ENCODE assay signal across 14 cellular contexts in genomic region chr14:63205281-63205575, GRCh38. TPM values are rescaled to one million over a fixed set of nuclear protein-coding genes. Genes with fewer than 3 reads are reported as not detected.
DNase-seq lines count a peak whose midpoint lies in the region; ATAC-seq and TF ChIP-seq lines count a peak whose summit lies in the region.
"Had no signal": no experiment of that assay in that cellular context is flagged by ENCODE, and none has a peak within 500 bp of the region (broad histone marks: within the 10 kb centered on the region; RNA-seq: fewer than 3 reads in every experiment).

No MANE protein-coding gene starts in this region.

- H3K36me3 ChIP-seq in mammary epithelial cell (ENCODE audit: insufficient read depth, low read length) (no peaks in the 10 kb centered on the region), left lung (no peaks in the 10 kb centered on the region), smooth muscle cell (ENCODE audit: low read depth) (no peaks in the 10 kb centered on the region)

- no peaks in the 10 kb centered on the region for H3K9me3 Mint-ChIP-seq in CD4-positive, alpha-beta T cell
- H3K9me3 Mint-ChIP-seq: activated B cell treated with CpG ODN at 0.5 μM for 24 hours had no signal

- H3K36me3 Mint-ChIP-seq in CD4-positive, alpha-beta T cell (ENCODE audit: low read depth), result no peaks in the 10 kb centered on the region

- H3K79me2 ChIP-seq in mammary epithelial cell (ENCODE audit: insufficient read depth, low read length) (no peaks in the 10 kb centered on the region), smooth muscle cell (ENCODE audit: low read depth) (no peaks in the 10 kb centered on the region)

- H3K27me3 Mint-ChIP-seq in CD4-positive, alpha-beta T cell, result peaks cover 14% of the 10 kb centered on the region

- no peaks in the 10 kb centered on the region for H3K4me1 Mint-ChIP-seq in CD4-positive, alpha-beta T cell (ENCODE audit: low read depth)
- H3K4me1 Mint-ChIP-seq: activated B cell treated with CpG ODN at 0.5 μM for 24 hours had no signal

- H3K4me3 Mint-ChIP-seq in CD4-positive, alpha-beta T cell, result no peak overlapping the region
- H3K4me3 Mint-ChIP-seq: activated B cell treated with CpG ODN at 0.5 μM for 24 hours had no signal

- H3F3A ChIP-seq in smooth muscle cell (ENCODE audit: low read depth), result peaks cover 20% of the 10 kb centered on the region

- H3K27me3 ChIP-seq in mammary epithelial cell (ENCODE audit: insufficient read depth, low read length), result no peaks in the 10 kb centered on the region
- peaks cover 0 to 10% of the 10 kb centered on the region in 2 donors for H3K27me3 ChIP-seq in left lung
- H3K27me3 ChIP-seq in smooth muscle cell (ENCODE audit: low read depth), result no peaks in the 10 kb centered on the region
- peaks cover 13% of the 10 kb centered on the region for H3K27me3 ChIP-seq in CD4-positive, alpha-beta T cell (ENCODE audit: control insufficient read depth, insufficient read depth, low read length)

- no peak for TF ChIP-seq CTCF in mammary epithelial cell (conservative IDR thresholded peaks at IDR 0.05 in 1 of 2, IDR thresholded peaks at IDR 0.05 in 1 of 2; ENCODE audit: extremely low read depth in 1 of 2, insufficient read depth in 1 of 2, low read depth in 1 of 2, low read length in 2 of 2)
- no peak for TF ChIP-seq CTCF in left lung (IDR thresholded peaks at IDR 0.05)
- no peak for TF ChIP-seq CTCF in smooth muscle cell (IDR thresholded peaks at IDR 0.05; ENCODE audit: borderline replicate concordance, insufficient read depth, poor library complexity, severe bottlenecking)
- TF ChIP-seq CTCF in CD4-positive, alpha-beta T cell (IDR thresholded peaks at IDR 0.05), result no peak

- BruUV-seq in mammary epithelial cell (replicated peaks; lab: Mats Ljungman, UMichigan), result no TSS peak

- CTCF ChIA-PET in mammary epithelial cell (lab: Charles Lee; ENCODE audit: low non-redundant PET), result no interaction called here
- CTCF ChIA-PET in CD4-positive, alpha-beta T cell (lab: Charles Lee), result no interaction called here

- H3K27ac Mint-ChIP-seq in CD4-positive, alpha-beta T cell, result no peak overlapping the region
- H3K27ac Mint-ChIP-seq: activated B cell treated with CpG ODN at 0.5 μM for 24 hours had no signal

- in situ Hi-C loops in mammary epithelial cell (cut with MboI; ENCODE audit: low sequenced_read_pairs in 2 of 2), result no loop called here

- POLR2A ChIA-PET in CD4-positive, alpha-beta T cell (lab: Charles Lee), result no interaction called here

- dilution Hi-C loops in mammary epithelial cell (cut with HindIII; ENCODE audit: low sequenced_read_pairs), result no loop called here

- H2AFZ ChIP-seq in mammary epithelial cell (ENCODE audit: low read depth, low read length) (peak overlapping the region; percentile 93), smooth muscle cell (ENCODE audit: low read depth) (peak overlapping the region; percentile 96)

- H3K27ac ChIP-seq in mammary epithelial cell (ENCODE audit: insufficient read depth, low read depth, low read length), result peak overlapping the region; percentile 86
- peak overlapping the region; percentile 79 to 90 for H3K27ac ChIP-seq in left lung
- peak overlapping the region; percentile 89 for H3K27ac ChIP-seq in smooth muscle cell (ENCODE audit: low read depth)
- no peak overlapping the region for H3K27ac ChIP-seq in CD4-positive, alpha-beta T cell (ENCODE audit: low read depth, low read length)
- H3K27ac ChIP-seq: C4-2B had no signal

- H3K9me3 ChIP-seq in mammary epithelial cell (replicated peaks; ENCODE audit: insufficient read depth, low read length), result no peaks in the 10 kb centered on the region
- H3K9me3 ChIP-seq in left lung, result no peaks in the 10 kb centered on the region
- H3K9me3 ChIP-seq in smooth muscle cell (replicated peaks; ENCODE audit: low read depth), result no peaks in the 10 kb centered on the region
- H3K9me3 ChIP-seq in CD4-positive, alpha-beta T cell (ENCODE audit: control insufficient read depth, low read length), result no peaks in the 10 kb centered on the region

- 19% methylated on average over 3 of the region's 3 CpGs for WGBS in mammary epithelial cell (ENCODE audit: low coverage, missing lambda C conversion rate)
- whole genome bisulfite sequencing in smooth muscle cell (ENCODE audit: low lambda C conversion rate), result 93% methylated on average over 3 of the region's 3 CpGs

- ATAC-seq in left lung (no peak), esophagus mucosa (no peak)
- no peak for ATAC-seq in CD4-positive, alpha-beta T cell (ENCODE audit: poor library complexity)

- H3K4me3 ChIP-seq in mammary epithelial cell (replicated peaks in 1 of 3; ENCODE audit: insufficient read depth in 1 of 3, low read depth in 2 of 3, low read length in 3 of 3), result peak overlapping the region; percentile 33 to 41 (median 36)
- peak overlapping the region; percentile 32 to 38 for H3K4me3 ChIP-seq in left lung
- H3K4me3 ChIP-seq in smooth muscle cell, result peak overlapping the region; percentile 44

- H3K4me2 ChIP-seq in mammary epithelial cell (ENCODE audit: insufficient read depth, low read depth, low read length), result peak overlapping the region; percentile 81
- H3K4me2 ChIP-seq in smooth muscle cell, result peak overlapping the region; percentile 85

- intact Hi-C loops in mammary epithelial cell (cut with micrococcal nuclease) (no loop called here), left lung (cut with DNase I) (no loop called here)
- intact Hi-C loops in CD4-positive, alpha-beta T cell (cut with DNase I, micrococcal nuclease), result no loop called here

- H3K9ac ChIP-seq in mammary epithelial cell (ENCODE audit: insufficient read depth, low read length), result peak overlapping the region; percentile 76
- H3K9ac ChIP-seq in smooth muscle cell (ENCODE audit: low read depth), result no peak overlapping the region

- H3K4me1 ChIP-seq in mammary epithelial cell (ENCODE audit: insufficient read depth, low read length) (peaks cover 31% of the 10 kb centered on the region), left lung (no peaks in the 10 kb centered on the region), smooth muscle cell (ENCODE audit: low read depth) (peaks cover 14% of the 10 kb centered on the region)

- DNase-seq in EH (ENCODE audit: low read depth) (peak; percentile 6), mammary epithelial cell (no peak), left lung (no peak), smooth muscle cell (lab: John Stamatoyannopoulos, UW; ENCODE audit: unreplicated experiment) (no peak), NCI-H2227 (lab: John Stamatoyannopoulos, UW; ENCODE audit: unreplicated experiment) (no peak), NCI-H1105 (lab: John Stamatoyannopoulos, UW) (no peak)
- no peak for DNase-seq in CD4-positive, alpha-beta T cell
- DNase-seq: activated B cell treated with CpG ODN at 0.5 μM for 24 hours; activated T-cell treated with anti-CD3 and anti-CD28 coated beads, Interleukin-2, amount 50 U/mL, for 1 hour; GF-D8; SIG-M5 had no signal

- H4K20me1 ChIP-seq in mammary epithelial cell (ENCODE audit: insufficient read depth, low read length) (no peaks in the 10 kb centered on the region), smooth muscle cell (ENCODE audit: low read depth) (no peaks in the 10 kb centered on the region)

RNA-seq across cellular contexts. Expression of gene RHOJ, which starts 1.0 kb away (rescaled TPM):
- total RNA-seq in mammary epithelial cell, result 10 to 100 TPM in 1 of 2 donors, 1 to 10 TPM in 1; 4.5 to 10.5 TPM
- polyA plus RNA-seq in mammary epithelial cell, result 11.2 TPM
- polyA minus RNA-seq in mammary epithelial cell, result 0.93 TPM
- total RNA-seq in left lung, result 10 to 100 TPM; 21.5 to 32.7 TPM
- total RNA-seq in smooth muscle cell, result 4.6 and 5.1 TPM in 2 replicates
- polyA plus RNA-seq in smooth muscle cell, result 3.4 and 3.7 TPM in 2 replicates
- total RNA-seq in esophagus mucosa, result 2.0 TPM
- total RNA-seq in CD4-positive, alpha-beta T cell, result not detected
- total RNA-seq: activated B cell treated with CpG ODN at 0.5 μM for 24 hours, NCI-H460 had no signal
